ENCODE assay signal across 1 cellular context in the genomic region with DNA sequence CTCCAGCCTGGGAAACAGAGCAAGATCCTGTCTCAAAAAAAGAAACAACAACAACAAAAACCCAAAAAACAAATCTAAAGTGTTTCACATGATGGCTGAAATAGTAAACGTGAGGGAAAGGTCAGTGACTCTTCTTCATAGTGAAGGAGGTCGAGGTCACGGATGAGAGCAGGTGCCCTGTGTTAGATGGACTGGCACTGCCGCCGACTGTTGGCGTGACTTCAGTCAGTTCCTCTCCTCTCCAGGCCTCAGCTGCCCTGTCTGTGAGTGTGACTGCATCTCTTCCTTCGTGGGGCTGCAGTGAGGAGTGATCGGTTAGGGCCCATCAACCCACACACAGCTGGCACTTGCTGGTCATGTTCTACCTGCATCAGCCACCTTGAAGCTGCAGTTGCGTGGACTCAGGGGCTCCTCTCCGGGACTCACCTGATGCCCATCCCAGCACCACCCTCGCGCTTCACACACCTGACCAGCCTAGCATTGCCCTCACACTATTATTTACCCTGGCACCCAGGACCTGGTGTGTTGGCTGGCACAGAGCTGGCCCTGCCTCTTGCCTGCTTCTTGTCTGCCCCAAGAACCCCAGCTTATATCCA.
TF ChIP-seq lines count a peak whose summit lies in the region.

No MANE protein-coding gene starts in this region.

TF ChIP-seq in HepG2, 621 proteins besides CTCF, POLR2A, EP300 and RAD21:
- TF ChIP-seq SUZ12 (IDR thresholded peaks at IDR 0.05; ENCODE audit: low read depth, low read length) (no peak), SCMH1 (CRISPR knock-in tag; IDR thresholded peaks at IDR 0.05; ENCODE audit: borderline replicate concordance) (no peak), NCOR1 (IDR thresholded peaks at IDR 0.05; ENCODE audit: borderline replicate concordance, low read length) (no peak), ZNF562 (CRISPR knock-in tag; IDR thresholded peaks at IDR 0.05; ENCODE audit: borderline replicate concordance) (no peak), ATF1 (CRISPR knock-in tag; IDR thresholded peaks at IDR 0.05) (no peak), EZH2 (conservative IDR thresholded peaks at IDR 0.05; ENCODE audit: low read depth, low read length) (no peak), AGO2 (optimal IDR thresholded peaks at IDR 0.05; ENCODE audit: low read depth, low read length) (peak; percentile 52), ZNF577 (CRISPR knock-in tag; IDR thresholded peaks at IDR 0.05; ENCODE audit: borderline replicate concordance, low read depth) (no peak)
